ENCODE assay signal across 23 cellular contexts in genomic region chr1:19101244-19101643, GRCh38.
"Had no signal": no experiment of that assay in that cellular context is flagged by ENCODE, and none has a peak within 500 bp of the region (broad histone marks: within the 10 kb centered on the region; RNA-seq: fewer than 3 reads in every experiment).

No MANE protein-coding gene starts in this region.

- ATAC-seq: activated CD8-positive, alpha-beta T cell treated with anti-CD3 and anti-CD28 coated beads, Interleukin-2, amount 10 ng/mL, durations not matched to agents 7 days and 5 days; activated naive CD4-positive, alpha-beta T cell treated with anti-CD3 and anti-CD28 coated beads, Interleukin-2, amount 50 U/mL, for 72 hours; activated T-cell treated with anti-CD3 and anti-CD28 coated beads, Interleukin-2, amount 50 U/mL, for 72 hours; body of pancreas; esophagus mucosa; heart left ventricle; lower lobe of right lung; WTC11 had no signal

- H3K27me3 ChIP-seq: body of pancreas, heart left ventricle, ovary, suprapubic skin had no signal

- H3K9me3 ChIP-seq: body of pancreas, heart left ventricle, lower lobe of right lung, ovary, suprapubic skin had no signal

- H3K27ac ChIP-seq: heart left ventricle, lower lobe of right lung, ovary, skin epidermis, suprapubic skin had no signal

- H3K4me3 Mint-ChIP-seq: activated CD8-positive, alpha-beta T cell treated with anti-CD3 and anti-CD28 coated beads, Interleukin-2, amount 10 ng/mL, durations not matched to agents 7 days and 5 days; activated T-cell treated with anti-CD3 and anti-CD28 coated beads, Interleukin-2, amount 50 U/mL, for 72 hours; immature natural killer cell; naive B cell; type B pancreatic cell; WTC11 had no signal

- H3K4me1 Mint-ChIP-seq: immature natural killer cell, naive B cell, WTC11 had no signal

- H3K9me3 Mint-ChIP-seq: activated naive CD4-positive, alpha-beta T cell treated with anti-CD3 and anti-CD28 coated beads, Interleukin-2, amount 50 U/mL, for 72 hours; activated T-cell treated with anti-CD3 and anti-CD28 coated beads, Interleukin-2, amount 50 U/mL, for 72 hours; immature natural killer cell; naive B cell; type B pancreatic cell; WTC11 had no signal

- DNase-seq: activated CD4-positive, alpha-beta T cell treated with anti-CD3 and anti-CD28 coated beads for 4 hours; activated CD8-positive, alpha-beta memory T cell treated with anti-CD3 and anti-CD28 coated beads, Interleukin-2, amount 50 U/mL, for 4 hours; activated CD8-positive, alpha-beta T cell treated with anti-CD3 and anti-CD28 coated beads, Interleukin-2, amount 10 ng/mL, durations not matched to agents 7 days and 5 days; activated gamma-delta T cell; activated T-cell treated with anti-CD3 and anti-CD28 coated beads, Interleukin-2, amount 50 U/mL, for 72 hours; amygdala; body of pancreas; caudate nucleus; heart left ventricle; immature natural killer cell; lower lobe of right lung; midbrain; naive B cell; ovary; stimulated activated CD4-positive, alpha-beta T cell treated with anti-CD3 and anti-CD28 coated beads, Interleukin-4, amount 100 ng/mL, for 4 hours; stimulated activated CD8-positive, alpha-beta memory T cell treated with anti-CD3 and anti-CD28 coated beads, Interleukin-4, amount 100 ng/mL, for 48 hours; stimulated activated naive CD4-positive, alpha-beta T cell treated with Interleukin-2 at 50 U/mL for 16 hours had no signal

- H3K36me3 ChIP-seq: ovary had no signal

- H3K27me3 Mint-ChIP-seq: naive B cell, type B pancreatic cell had no signal

- H3K4me1 ChIP-seq: body of pancreas, lower lobe of right lung, suprapubic skin had no signal

- H3K4me3 ChIP-seq: body of pancreas, heart left ventricle, lower lobe of right lung, ovary, skin epidermis, suprapubic skin had no signal
